1 cellular context compared by ENCODE assay signal in genomic region chr15:88913017-88913849, GRCh38.
TF ChIP-seq lines count a peak whose summit lies in the region.

TSS of gene MFGE8 (minus strand) at chr15:88913379. CDS start at chr15:88913319, 60 bp downstream.

TF ChIP-seq in HEK293, 187 proteins besides CTCF, POLR2A, EP300 and RAD21 (continued from another document):
- TF ChIP-seq ZBTB8A (tag by site-specific recombination; IDR thresholded peaks at IDR 0.05) (peak; percentile 99), ZNF211 (tag by site-specific recombination; IDR thresholded peaks at IDR 0.05; ENCODE audit: low read depth) (no peak), ZBTB17 (tag by site-specific recombination; IDR thresholded peaks at IDR 0.05) (peak; percentile 10; the same call in 1 of the 2 replicates), ZNF660 (tag by site-specific recombination; IDR thresholded peaks at IDR 0.05) (peak; percentile 26; the same call in 1 of the 2 replicates), ZNF175 (tag by site-specific recombination; IDR thresholded peaks at IDR 0.05) (no peak), AEBP2 (tag by site-specific recombination; IDR thresholded peaks at IDR 0.05; ENCODE audit: borderline replicate concordance) (no peak), ZBTB48 (tag by site-specific recombination; IDR thresholded peaks at IDR 0.05) (no peak; the same call in 1 of the 2 replicates), ZNF513 (tag by site-specific recombination; IDR thresholded peaks at IDR 0.05) (no peak), ZNF426 (tag by site-specific recombination; IDR thresholded peaks at IDR 0.05) (no peak), ZNF530 (tag by site-specific recombination; IDR thresholded peaks at IDR 0.05; ENCODE audit: low read depth) (no peak), KLF17 (tag by site-specific recombination; IDR thresholded peaks at IDR 0.05) (no peak), INSM2 (tag by site-specific recombination; IDR thresholded peaks at IDR 0.05) (no peak), ZNF600 (tag by site-specific recombination; IDR thresholded peaks at IDR 0.05) (peak; percentile 82), ZNF692 (tag by site-specific recombination; IDR thresholded peaks at IDR 0.05) (peak; percentile 57; the same call in 1 of the 2 replicates), ZNF324 (tag by site-specific recombination; IDR thresholded peaks at IDR 0.05) (0 out of 2 replicates have a peak, but pooled peaks have one; percentile 24), BCL11B (tag by site-specific recombination; IDR thresholded peaks at IDR 0.05; ENCODE audit: low read depth) (no peak), KLF10 (tag by site-specific recombination; IDR thresholded peaks at IDR 0.05) (peak; percentile 85), ZNF398 (tag by site-specific recombination; IDR thresholded peaks at IDR 0.05) (peak; percentile 95), TSHZ1 (tag by site-specific recombination; IDR thresholded peaks at IDR 0.05; ENCODE audit: borderline replicate concordance) (no peak), ZNF169 (tag by site-specific recombination; IDR thresholded peaks at IDR 0.05) (no peak), ZSCAN30 (tag by site-specific recombination; IDR thresholded peaks at IDR 0.05) (peak; percentile 42; the same call in 1 of the 2 replicates), BCL6B (tag by site-specific recombination; IDR thresholded peaks at IDR 0.05) (no peak), ZSCAN5A (tag by site-specific recombination; IDR thresholded peaks at IDR 0.05) (0 out of 2 replicates have a peak, but pooled peaks have one; percentile 9), ZNF596 (tag by site-specific recombination; IDR thresholded peaks at IDR 0.05) (no peak), ZSCAN23 (tag by site-specific recombination; IDR thresholded peaks at IDR 0.05) (no peak), ZFP3 (tag by site-specific recombination; IDR thresholded peaks at IDR 0.05; ENCODE audit: low read depth) (no peak), ZNF148 (tag by site-specific recombination; IDR thresholded peaks at IDR 0.05; ENCODE audit: borderline replicate concordance) (no peak), ZNF791 (tag by site-specific recombination; IDR thresholded peaks at IDR 0.05) (no peak)
TF ChIP-seq in HEK293: peak in this region for 44.
